8 cellular contexts compared by ENCODE assay signal in the genomic region with DNA sequence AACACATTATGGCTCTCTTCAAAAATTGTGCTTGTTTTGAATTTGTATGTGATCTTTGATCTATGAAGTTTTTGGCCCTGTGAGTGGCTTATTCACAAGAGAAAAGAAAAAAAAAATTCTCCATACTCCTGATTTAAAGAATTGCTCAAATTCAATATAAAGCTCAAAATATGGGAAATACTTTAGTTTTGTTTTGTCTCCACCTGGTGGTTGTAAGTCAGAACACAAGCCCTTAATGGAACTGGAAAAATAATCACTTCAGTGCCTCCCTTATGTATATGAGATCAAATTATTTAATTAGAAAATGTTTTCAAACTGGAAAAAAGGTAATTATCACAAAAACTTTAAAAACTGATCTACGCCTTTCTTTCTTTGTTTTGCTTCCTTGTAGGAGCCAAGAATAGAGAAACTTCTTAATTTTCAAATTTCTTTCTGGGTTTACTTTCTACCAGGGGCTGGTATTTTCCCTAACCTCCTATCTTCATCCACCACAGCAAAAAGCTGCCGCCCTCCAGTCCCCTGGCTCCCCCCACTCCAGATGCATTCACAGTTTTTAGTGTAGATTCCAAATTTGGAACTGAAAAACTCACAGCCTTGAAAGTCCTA. TPM values are rescaled to one million over a fixed set of nuclear protein-coding genes. Genes with fewer than 3 reads are reported as not detected.
A peak's percentile ranks its signal among the peaks of the same experiment; 100 is the strongest.
DNase-seq lines count a peak whose midpoint lies in the region; ATAC-seq and TF ChIP-seq lines count a peak whose summit lies in the region.

No MANE protein-coding gene starts in this region.

- ATAC-seq in Right ventricle myocardium superior (ENCODE audit: poor library complexity) = peak; percentile 62
- no peak for ATAC-seq in Right ventricle myocardium inferior

- no peaks in the 10 kb centered on the region for H3K9me3 Mint-ChIP-seq in progenitor cell of endocrine pancreas (ENCODE audit: low read depth)

- no peaks in the 10 kb centered on the region for H3K27me3 Mint-ChIP-seq in progenitor cell of endocrine pancreas

- TF ChIP-seq CTCF in fibroblast of villous mesenchyme (IDR thresholded peaks at IDR 0.05; ENCODE audit: insufficient read depth, low read depth, low read length) (peak; percentile 66), progenitor cell of endocrine pancreas (IDR thresholded peaks at IDR 0.05; ENCODE audit: unreplicated experiment) (peak; percentile 91)

- H3K36me3 Mint-ChIP-seq in progenitor cell of endocrine pancreas (ENCODE audit: insufficient read depth) = no peaks in the 10 kb centered on the region

- peaks cover 2% of the 10 kb centered on the region for H3K4me1 Mint-ChIP-seq in progenitor cell of endocrine pancreas (ENCODE audit: low read depth)

- H3K4me3 Mint-ChIP-seq in progenitor cell of endocrine pancreas (ENCODE audit: low read depth) = no peak overlapping the region

- intact Hi-C loops in Right ventricle myocardium superior (cut with DNase I) = loop anchor here (2.0 to 10.0 kb wide), 4 partner anchors 83 to 531 kb away; no protein-coding TSS in a partner anchor
- intact Hi-C loops in Right ventricle myocardium inferior (cut with DNase I) = loop anchor here (1.0 to 10.0 kb wide), 4 partner anchors 87 to 531 kb away; a partner anchor contains a TSS

- H3K4me3 ChIP-seq in fibroblast of villous mesenchyme (ENCODE audit: low read depth, low read length) = no peak overlapping the region

- no peak for DNase-seq in Right ventricle myocardium superior
- DNase-seq in Right ventricle myocardium inferior (ENCODE audit: missing footprints) = no peak
- DNase-seq in NCI-H1417 (lab: John Stamatoyannopoulos, UW) = peak in 2 of 3 experiments; percentile 61 to 80
- peak; percentile 36 for DNase-seq in SW480 (ENCODE audit: low spot score)
- DNase-seq in fibroblast of villous mesenchyme (ENCODE audit: low read depth) = peak; percentile 66
- DNase-seq in progenitor cell of endocrine pancreas (ENCODE audit: low spot score, unreplicated experiment) = no peak
- DNase-seq in COLO668 (lab: John Stamatoyannopoulos, UW; ENCODE audit: unreplicated experiment) = no peak
- no peak for DNase-seq in NK-92 treated with Interleukin-12 subunit alpha and Interleukin-12 subunit beta, amount 100 ng/mL, for 24 hours (lab: John Stamatoyannopoulos, UW)

- H3K27ac Mint-ChIP-seq in progenitor cell of endocrine pancreas = no peak overlapping the region

RNA-seq across cellular contexts. Expression of a gene that starts 50.6 kb away (rescaled TPM):
- 22.0 TPM for total RNA-seq in Right ventricle myocardium superior
- 23.7 TPM for total RNA-seq in Right ventricle myocardium inferior
- total RNA-seq in fibroblast of villous mesenchyme = 151 and 176 TPM in 2 replicates
- total RNA-seq in progenitor cell of endocrine pancreas = 94.9 and 97.7 TPM in 2 replicates

RNA-seq across cellular contexts. Expression of a gene that starts 50.9 kb away (rescaled TPM):
- total RNA-seq in Right ventricle myocardium superior (67.6 TPM), Right ventricle myocardium inferior (68.9 TPM), fibroblast of villous mesenchyme (147 and 156 TPM in 2 replicates), progenitor cell of endocrine pancreas (66.4 and 67.4 TPM in 2 replicates)

Comparison
In these comparisons a context has a peak if more than half of its experiments do, and no peak if none do; other contexts are left out.
1. DNase-seq: peak in NCI-H1417 (2 of 3), SW480 (single experiment) and fibroblast of villous mesenchyme (single experiment); none in Right ventricle myocardium superior (single experiment), Right ventricle myocardium inferior (single experiment), progenitor cell of endocrine pancreas (single experiment), COLO668 (single experiment) and NK-92 treated with Interleukin-12 subunit alpha and Interleukin-12 subunit beta, amount 100 ng/mL, for 24 hours (single experiment).